28 cellular contexts compared by ENCODE assay signal in genomic region chr15:69643971-69644370, GRCh38.
"Had no signal": no experiment of that assay in that cellular context is flagged by ENCODE, and none has a peak within 500 bp of the region (broad histone marks: within the 10 kb centered on the region; RNA-seq: fewer than 3 reads in every experiment).

No MANE protein-coding gene starts in this region.

- H3K9me3 ChIP-seq: testis, thoracic aorta, thyroid gland, transverse colon, upper lobe of right lung, vagina had no signal

- H3K27me3 Mint-ChIP-seq: stimulated activated naive CD8-positive, alpha-beta T cell treated with anti-CD3 and anti-CD28 coated beads, Interleukin-15, amount 100 ng/mL, for 72 hours; stimulated activated naive CD8-positive, alpha-beta T cell treated with anti-CD3 and anti-CD28 coated beads, Interleukin-15, Interleukin-2, amounts not matched to agents 100 ng/mL and 50 ng/mL, for 24 hours had no signal

- H3K36me3 Mint-ChIP-seq: stimulated activated effector memory CD8-positive, alpha-beta T cell treated with anti-CD3 and anti-CD28 coated beads, Interleukin-12 subunit alpha, Interleukin-12 subunit beta, amount 100 ng/mL, for 72 hours; stimulated activated memory B cell treated with anti-CD40 and anti-IgM and Interleukin-4, amounts not matched to agents 10 μg/mL and 1 μg/mL and 100 μg/mL, for 72 hours; stimulated activated naive B cell treated with anti-CD40 and anti-IgM and Interleukin-4, amounts not matched to agents 10 μg/mL and 1 μg/mL and 100 μg/mL, for 72 hours had no signal

- H3K27ac ChIP-seq: stomach, suprapubic skin, testis, thoracic aorta, thyroid gland, tibial artery, tibial nerve, transverse colon, upper lobe of left lung, upper lobe of right lung, uterus, vagina had no signal

- DNase-seq: stimulated activated CD4-positive, alpha-beta T cell treated with anti-CD3 and anti-CD28 coated beads, Interleukin-2, amount 100 ng/mL, for 48 hours; stimulated activated CD4-positive, alpha-beta T cell treated with anti-CD3 and anti-CD28 coated beads, Interleukin-4, amount 100 ng/mL, for 1 hour; stimulated activated CD4-positive, alpha-beta T cell treated with anti-CD3 and anti-CD28 coated beads, Interleukin-4, amount 100 ng/mL, for 24 hours; stimulated activated CD4-positive, alpha-beta T cell treated with anti-CD3 and anti-CD28 coated beads, Interleukin-4, amount 100 ng/mL, for 4 hours; stimulated activated CD8-positive, alpha-beta memory T cell treated with anti-CD3 and anti-CD28 coated beads, Interleukin-4, amount 100 ng/mL, for 48 hours; stimulated activated naive B cell treated with anti-CD40 and anti-IgM and Interleukin-4, amounts not matched to agents 10 μg/mL and 1 μg/mL and 100 μg/mL, for 72 hours; stimulated activated naive CD4-positive, alpha-beta T cell; stimulated activated naive CD4-positive, alpha-beta T cell treated with Interleukin-2 at 50 U/mL for 16 hours; stimulated activated naive CD8-positive, alpha-beta T cell treated with anti-CD3 and anti-CD28 coated beads, Interleukin-15, amount 100 ng/mL, for 72 hours; stimulated activated naive CD8-positive, alpha-beta T cell treated with anti-CD3 and anti-CD28 coated beads, Interleukin-15, Interleukin-2, amounts not matched to agents 100 U/mL and 50 U/mL, for 24 hours; stomach; substantia nigra; testis; thyroid gland; tibial artery; transverse colon; trophoblast cell; upper lobe of left lung; upper lobe of right lung; uterus had no signal

- H3K4me3 ChIP-seq: stomach, suprapubic skin, testis, thoracic aorta, thyroid gland, tibial artery, tibial nerve, transverse colon, upper lobe of left lung, upper lobe of right lung, uterus, vagina had no signal

- H3K36me3 ChIP-seq: stomach, suprapubic skin, thoracic aorta, thyroid gland, tibial artery, tibial nerve, transverse colon, upper lobe of left lung, upper lobe of right lung, uterus, vagina had no signal

- H3K4me1 ChIP-seq: testis, tibial artery, upper lobe of right lung, uterus, vagina had no signal

- H3K4me3 Mint-ChIP-seq: stimulated activated effector memory CD8-positive, alpha-beta T cell treated with anti-CD3 and anti-CD28 coated beads, Interleukin-12 subunit alpha, Interleukin-12 subunit beta, amount 100 ng/mL, for 72 hours; stimulated activated memory B cell treated with anti-CD40 and anti-IgM and Interleukin-4, amounts not matched to agents 10 μg/mL and 1 μg/mL and 100 μg/mL, for 72 hours; stimulated activated naive B cell treated with anti-CD40 and anti-IgM and Interleukin-4, amounts not matched to agents 10 μg/mL and 1 μg/mL and 100 μg/mL, for 72 hours; stimulated activated naive CD8-positive, alpha-beta T cell treated with anti-CD3 and anti-CD28 coated beads, Interleukin-15, amount 100 ng/mL, for 72 hours; stimulated activated naive CD8-positive, alpha-beta T cell treated with anti-CD3 and anti-CD28 coated beads, Interleukin-15, Interleukin-2, amounts not matched to agents 100 ng/mL and 50 ng/mL, for 24 hours; type B pancreatic cell had no signal

- H3K27ac Mint-ChIP-seq: stimulated activated effector memory CD8-positive, alpha-beta T cell treated with anti-CD3 and anti-CD28 coated beads, Interleukin-12 subunit alpha, Interleukin-12 subunit beta, amount 100 ng/mL, for 72 hours; stimulated activated memory B cell treated with anti-CD40 and anti-IgM and Interleukin-4, amounts not matched to agents 10 μg/mL and 1 μg/mL and 100 μg/mL, for 72 hours; stimulated activated naive B cell treated with anti-CD40 and anti-IgM and Interleukin-4, amounts not matched to agents 10 μg/mL and 1 μg/mL and 100 μg/mL, for 72 hours; stimulated activated naive CD8-positive, alpha-beta T cell treated with anti-CD3 and anti-CD28 coated beads, Interleukin-15, amount 100 ng/mL, for 72 hours; stimulated activated naive CD8-positive, alpha-beta T cell treated with anti-CD3 and anti-CD28 coated beads, Interleukin-15, Interleukin-2, amounts not matched to agents 100 ng/mL and 50 ng/mL, for 24 hours; type B pancreatic cell had no signal

- H3K4me1 Mint-ChIP-seq: stimulated activated memory B cell treated with anti-CD40 and anti-IgM and Interleukin-4, amounts not matched to agents 10 μg/mL and 1 μg/mL and 100 μg/mL, for 72 hours; stimulated activated naive B cell treated with anti-CD40 and anti-IgM and Interleukin-4, amounts not matched to agents 10 μg/mL and 1 μg/mL and 100 μg/mL, for 72 hours had no signal
